20 cellular contexts compared by ENCODE assay signal in the genomic region with DNA sequence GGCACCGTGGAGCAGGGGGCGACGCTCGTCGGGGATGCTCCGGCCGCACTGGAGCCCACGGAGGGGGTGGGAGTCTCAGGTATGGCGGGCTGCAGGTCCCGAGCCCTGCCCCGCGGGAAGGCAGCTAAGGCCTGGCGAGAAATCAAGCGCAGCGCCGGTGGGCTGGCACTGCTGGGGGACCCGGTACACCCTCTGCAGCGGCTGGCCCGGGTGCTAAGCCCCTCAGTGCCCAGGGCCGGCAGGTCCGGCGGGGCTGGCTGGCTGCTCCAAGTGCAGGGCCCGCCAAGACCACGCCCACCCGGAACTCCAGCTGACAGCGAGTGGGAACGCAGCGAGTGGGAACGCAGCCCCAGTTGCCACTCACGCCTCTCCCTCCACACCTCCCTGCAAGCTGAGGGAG.
DNase-seq lines count a peak whose midpoint lies in the region; ATAC-seq and TF ChIP-seq lines count a peak whose summit lies in the region.
"Had no signal": no experiment of that assay in that cellular context is flagged by ENCODE, and none has a peak within 500 bp of the region (broad histone marks: within the 10 kb centered on the region; RNA-seq: fewer than 3 reads in every experiment).

No MANE protein-coding gene starts in this region.

- intact Hi-C loops in upper lobe of right lung (cut with DNase I) (no loop called here), lower lobe of right lung (cut with DNase I) (no loop called here)

- H3K4me3 Mint-ChIP-seq in chondrocyte (ENCODE audit: unreplicated experiment), result no peak overlapping the region
- H3K4me3 Mint-ChIP-seq: CD14-positive monocyte; CD4-positive, alpha-beta T cell; CD8-positive, alpha-beta memory T cell; GM23338; H9 had no signal

- DNase-seq in Daoy (ENCODE audit: low read depth), result peak; percentile 8
- DNase-seq in NCI-H146 (lab: John Stamatoyannopoulos, UW), result peak; percentile 83
- DNase-seq in chondrocyte (ENCODE audit: low spot score), result peak; percentile 77
- peak; percentile 32 for DNase-seq in upper lobe of right lung
- no peak for DNase-seq in lower lobe of right lung
- no peak for DNase-seq in pons (ENCODE audit: low spot score)
- DNase-seq: 8988T; AML-193; BE2C; CD4-positive, alpha-beta T cell; CD8-positive, alpha-beta memory T cell; DMS53; DMS79 treated with DMSO at 0.1 percent for 48 hours; H9 had no signal

- no peak overlapping the region for H3K27ac Mint-ChIP-seq in chondrocyte (ENCODE audit: unreplicated experiment)
- H3K27ac Mint-ChIP-seq: CD4-positive, alpha-beta T cell; CD8-positive, alpha-beta memory T cell; GM23338; H9 had no signal

- H3K36me3 ChIP-seq in upper lobe of right lung (no peaks in the 10 kb centered on the region), lower lobe of right lung (no peaks in the 10 kb centered on the region)
- H3K36me3 ChIP-seq: BE2C; BLaER1 treated with 17β-estradiol and CSF1 and Interleukin-3, amounts not matched to agents 10 nM and 100 nM had no signal

- ATAC-seq in upper lobe of right lung (no peak), lower lobe of right lung (no peak), HG03442 (IDR thresholded peaks at IDR 0.05; ENCODE audit: unreplicated experiment) (no peak)
- ATAC-seq: A549, GM23338, HCT116 had no signal

- no peaks in the 10 kb centered on the region for H3K27me3 Mint-ChIP-seq in chondrocyte (ENCODE audit: low read depth)
- H3K27me3 Mint-ChIP-seq: CD4-positive, alpha-beta T cell; CD8-positive, alpha-beta memory T cell had no signal

- no peak overlapping the region for H3K4me3 ChIP-seq in upper lobe of right lung
- no peak overlapping the region for H3K4me3 ChIP-seq in lower lobe of right lung
- H3K4me3 ChIP-seq: A549; BLaER1 treated with 17β-estradiol and CSF1 and Interleukin-3, amounts not matched to agents 10 nM and 100 nM; GM23338 had no signal

- TF ChIP-seq CTCF in chondrocyte (IDR thresholded peaks at IDR 0.05) (no peak), upper lobe of right lung (IDR thresholded peaks at IDR 0.05) (no peak), lower lobe of right lung (IDR thresholded peaks at IDR 0.05) (no peak)

- H3K27ac ChIP-seq in upper lobe of right lung (no peak overlapping the region), lower lobe of right lung (no peak overlapping the region)
- H3K27ac ChIP-seq: A549; BLaER1 treated with 17β-estradiol and CSF1 and Interleukin-3, amounts not matched to agents 10 nM and 100 nM had no signal

- H3K9me3 ChIP-seq in upper lobe of right lung, result no peaks in the 10 kb centered on the region
- H3K9me3 ChIP-seq in lower lobe of right lung, result no peaks in the 10 kb centered on the region
- H3K9me3 ChIP-seq: A549, BE2C had no signal

- H3K9me3 Mint-ChIP-seq in chondrocyte (ENCODE audit: low read depth), result no peaks in the 10 kb centered on the region
- H3K9me3 Mint-ChIP-seq: GM23338, H9 had no signal

- H3K4me1 Mint-ChIP-seq in chondrocyte (ENCODE audit: low read depth), result no peaks in the 10 kb centered on the region
- H3K4me1 Mint-ChIP-seq: CD14-positive monocyte; CD8-positive, alpha-beta memory T cell had no signal

- no peaks in the 10 kb centered on the region for H3K27me3 ChIP-seq in upper lobe of right lung
- H3K27me3 ChIP-seq in lower lobe of right lung (ENCODE audit: low read depth), result no peaks in the 10 kb centered on the region
- H3K27me3 ChIP-seq: BE2C; BLaER1 treated with 17β-estradiol and CSF1 and Interleukin-3, amounts not matched to agents 10 nM and 100 nM had no signal

- H3K36me3 Mint-ChIP-seq in chondrocyte (ENCODE audit: low read depth), result no peaks in the 10 kb centered on the region
- H3K36me3 Mint-ChIP-seq: CD14-positive monocyte; CD8-positive, alpha-beta memory T cell had no signal

- H3K4me1 ChIP-seq in upper lobe of right lung, result no peaks in the 10 kb centered on the region
- H3K4me1 ChIP-seq in lower lobe of right lung, result no peaks in the 10 kb centered on the region
- H3K4me1 ChIP-seq: A549; BE2C; BLaER1 treated with 17β-estradiol and CSF1 and Interleukin-3, amounts not matched to agents 10 nM and 100 nM had no signal

Comparison
In these comparisons a context has a peak if more than half of its experiments do, and no peak if none do; other contexts are left out.
1. DNase-seq: peak in Daoy (single experiment), NCI-H146 (single experiment), chondrocyte (single experiment) and upper lobe of right lung (single experiment); none in lower lobe of right lung (single experiment) and pons (single experiment).